Comparison of ENCODE assay signal across 8 cellular contexts in the genomic region with DNA sequence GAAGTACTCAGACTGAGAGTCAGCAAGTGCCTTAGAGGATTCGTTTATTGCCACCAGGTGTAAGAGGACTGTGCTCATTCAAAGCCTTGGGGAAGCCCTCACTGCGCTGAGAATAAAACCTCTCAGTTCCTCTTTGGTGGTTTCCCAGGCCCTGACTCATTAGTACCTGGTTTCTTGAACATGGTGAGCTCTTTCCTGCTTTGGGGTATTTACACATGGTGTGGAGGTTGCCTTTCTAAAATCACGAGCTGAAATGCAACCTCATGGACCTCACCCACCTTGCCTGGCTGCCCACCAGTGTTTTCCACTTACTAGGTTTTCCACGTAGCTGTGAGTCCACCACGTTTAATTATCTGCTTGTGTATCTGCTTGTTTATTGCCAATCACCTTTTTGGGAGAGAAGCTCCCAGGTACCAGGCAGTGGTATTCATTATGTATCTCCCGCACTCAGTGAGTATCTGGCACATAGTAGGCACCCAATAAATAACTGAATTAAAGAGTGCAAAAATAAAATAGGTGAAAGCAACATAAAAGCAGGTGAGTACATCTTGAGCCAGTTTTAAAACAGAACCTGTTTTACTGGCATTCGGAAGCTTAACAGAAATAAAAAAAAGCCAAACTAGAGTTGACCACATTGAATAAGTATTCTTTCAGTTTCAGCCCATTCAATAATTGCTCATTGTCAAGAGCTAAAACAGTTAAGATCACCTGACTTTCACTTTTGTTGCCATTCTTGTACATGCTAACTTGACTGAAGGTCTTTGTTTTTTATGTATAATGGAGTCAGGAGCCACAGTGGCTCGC.
DNase-seq lines count a peak whose midpoint lies in the region; ATAC-seq and TF ChIP-seq lines count a peak whose summit lies in the region.

No MANE protein-coding gene starts in this region.

- no peaks in the 10 kb centered on the region for H3K4me1 ChIP-seq in testis

- no peak overlapping the region for H3K4me3 ChIP-seq in testis

- DNase-seq in GM13976 (ENCODE audit: low spot score) (peak; percentile 80), COLO829 (ENCODE audit: low spot score) (no peak), Right ventricle myocardium superior (no peak), testis (no peak)
- DNase-seq in activated T-cell treated with anti-CD3 and anti-CD28 coated beads, Interleukin-2, amount 50 U/mL, for 48 hours = peak; percentile 29 to 43
- DNase-seq in stimulated activated naive CD4-positive, alpha-beta T cell treated with Interleukin-2 at 50 U/mL for 16 hours (lab: John Stamatoyannopoulos, UW) = no peak

- H3K9me3 ChIP-seq in testis = no peaks in the 10 kb centered on the region

- TF ChIP-seq CTCF in GM13976 (IDR thresholded peaks at IDR 0.05; ENCODE audit: borderline replicate concordance, control extremely low read depth, extremely low read depth, insufficient read depth, missing control alignments) (no peak), testis (IDR thresholded peaks at IDR 0.05) (no peak)

- intact Hi-C loops in Right ventricle myocardium superior (cut with DNase I) (no loop called here), testis (cut with DNase I; ENCODE audit: low total_unique reads) (no loop called here)

- WGBS in testis, 2 donors = 87 to 88% methylated on average over 8 of the region's 8 CpGs

- TF ChIP-seq POLR2A in testis (IDR thresholded peaks at IDR 0.05) = no peak

- H3K27ac ChIP-seq in testis = no peak overlapping the region

- H3K27me3 ChIP-seq in testis = no peaks in the 10 kb centered on the region

- ATAC-seq in GM21390 (IDR thresholded peaks at IDR 0.05; ENCODE audit: unreplicated experiment) (peak; percentile 78), HG03575 (IDR thresholded peaks at IDR 0.05; ENCODE audit: extremely low read depth, insufficient number of reproducible peaks, low FRiP score, unreplicated experiment) (peak; percentile 89), Right ventricle myocardium superior (ENCODE audit: poor library complexity) (no peak)

- H3K36me3 ChIP-seq in testis (ENCODE audit: low read depth, missing control alignments) = no peaks in the 10 kb centered on the region

- in situ Hi-C loops in GM13976 (cut with MboI; ENCODE audit: low sequenced_read_pairs, unreplicated experiment) = no loop called here

Comparison
In these comparisons a context has a peak if more than half of its experiments do, and no peak if none do; other contexts are left out.
1. DNase-seq: peak in GM13976 (single experiment) and activated T-cell treated with anti-CD3 and anti-CD28 coated beads, Interleukin-2, amount 50 U/mL, for 48 hours (2 of 2); none in stimulated activated naive CD4-positive, alpha-beta T cell treated with Interleukin-2 at 50 U/mL for 16 hours (single experiment), COLO829 (single experiment), Right ventricle myocardium superior (single experiment) and testis (single experiment).